19 cellular contexts compared by ENCODE assay signal in the genomic region with DNA sequence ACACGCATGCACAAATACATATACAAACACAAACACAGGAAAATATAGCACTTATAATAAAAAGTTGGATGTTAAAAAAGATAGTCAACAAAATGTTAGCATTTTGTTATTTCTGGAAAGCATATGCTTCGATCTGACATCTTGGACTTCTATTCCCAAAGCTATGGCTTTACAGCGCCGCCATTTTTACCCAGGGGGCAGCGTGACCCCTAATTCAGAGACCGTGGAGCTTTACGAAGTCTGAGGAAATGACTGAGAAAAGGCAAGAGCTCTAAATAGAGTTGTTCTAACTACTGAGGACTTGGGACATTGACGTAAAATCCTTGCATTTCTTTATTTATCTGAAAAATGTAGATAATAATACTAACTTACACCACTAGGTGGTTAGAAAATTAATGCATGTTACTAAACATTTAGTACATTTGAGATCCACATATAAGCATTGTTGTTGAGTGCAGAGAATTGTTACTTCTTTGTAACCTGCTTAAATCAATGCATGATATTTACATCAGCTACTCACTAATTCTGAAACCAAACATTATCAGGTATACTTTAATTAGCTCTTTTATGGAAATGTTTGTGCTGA.
DNase-seq lines count a peak whose midpoint lies in the region; ATAC-seq, FAIRE-seq and TF ChIP-seq lines count a peak whose summit lies in the region.
"Had no signal": no experiment of that assay in that cellular context is flagged by ENCODE, and none has a peak within 500 bp of the region (broad histone marks: within the 10 kb centered on the region; RNA-seq: fewer than 3 reads in every experiment).

No MANE protein-coding gene starts in this region.

- in situ Hi-C loops in HepG2 (cut with HindIII; ENCODE audit: extremely low pct_ligation_motif_present, low pct_unique_long_range_greater_than_20kb) = no loop called here

- peaks cover 45% of the 10 kb centered on the region for H3K4me1 Mint-ChIP-seq in nephron progenitor cell

- TF ChIP-seq POLR2A in body of pancreas (IDR thresholded peaks at IDR 0.05) (no peak), HepG2 (IDR thresholded peaks at IDR 0.05; ENCODE audit: insufficient read depth in 1 of 2, low read depth in 2 of 2, low read length in 2 of 2) (no peak)

- CTCF ChIA-PET in HepG2 (lab: Yijun Ruan, JAX; ENCODE audit: low intra/inter-chr PET ratio, low total read pairs) = no interaction called here

- H3K4me1 ChIP-seq in mucosa of descending colon (ENCODE audit: low read depth) = no peaks in the 10 kb centered on the region
- peaks cover 10% of the 10 kb centered on the region for H3K4me1 ChIP-seq in body of pancreas
- no peaks in the 10 kb centered on the region for H3K4me1 ChIP-seq in HepG2 (ENCODE audit: insufficient read depth, low read length)
- H3K4me1 ChIP-seq: left lung had no signal

- no peak overlapping the region for H3K9ac ChIP-seq in HepG2 (ENCODE audit: insufficient read depth, low read depth, low read length)

- no peaks in the 10 kb centered on the region for H3K9me3 ChIP-seq in mucosa of descending colon
- no peaks in the 10 kb centered on the region for H3K9me3 ChIP-seq in body of pancreas
- H3K9me3 ChIP-seq in HepG2 (ENCODE audit: low read length) = no peaks in the 10 kb centered on the region
- H3K9me3 ChIP-seq: left lung, neutrophil had no signal

- H3K9me3 Mint-ChIP-seq in nephron progenitor cell = no peaks in the 10 kb centered on the region
- H3K9me3 Mint-ChIP-seq: activated naive CD4-positive, alpha-beta T cell treated with anti-CD3 and anti-CD28 coated beads, Interleukin-2, amount 50 U/mL, for 24 hours had no signal

- H3K4me3 ChIP-seq in cardiac fibroblast (replicated peaks in 1 of 2; ENCODE audit: low read depth in 2 of 2, low read length in 2 of 2) (no peak overlapping the region), mucosa of descending colon (no peak overlapping the region), body of pancreas (no peak overlapping the region), HepG2 (replicated peaks in 1 of 3; ENCODE audit: insufficient read depth in 1 of 3, low read depth in 2 of 3, low read length in 3 of 3) (no peak overlapping the region)
- H3K4me3 ChIP-seq: dorsolateral prefrontal cortex, left lung had no signal

- H4K20me1 ChIP-seq in HepG2 (ENCODE audit: insufficient read depth, low read length) = no peaks in the 10 kb centered on the region

- POLR2A ChIA-PET in HepG2 (lab: Yijun Ruan, JAX) = no interaction called here

- TF ChIP-seq EP300 in HepG2 (IDR thresholded peaks at IDR 0.05; ENCODE audit: low read depth in 2 of 2, low read length in 2 of 2) (no peak), HepG2 (CRISPR knock-in tag; IDR thresholded peaks at IDR 0.05; ENCODE audit: borderline replicate concordance) (no peak)

- no peak overlapping the region for H3K27ac Mint-ChIP-seq in nephron progenitor cell
- H3K27ac Mint-ChIP-seq: activated naive CD4-positive, alpha-beta T cell treated with anti-CD3 and anti-CD28 coated beads, Interleukin-2, amount 50 U/mL, for 24 hours had no signal

- TF ChIP-seq CTCF in LNCAP (IDR thresholded peaks at IDR 0.05) (peak; percentile 30; the same call in 1 of the 2 replicates), cardiac fibroblast (IDR thresholded peaks at IDR 0.05; ENCODE audit: low read depth, low read length) (peak; percentile 14), nephron progenitor cell (IDR thresholded peaks at IDR 0.05) (peak; percentile 28), mucosa of descending colon (IDR thresholded peaks at IDR 0.05) (no peak), body of pancreas (IDR thresholded peaks at IDR 0.05) (no peak), HepG2 (CRISPR knock-in tag; IDR thresholded peaks at IDR 0.05) (no peak)

- no TSS peak for BruUV-seq in HepG2 (replicated peaks; lab: Mats Ljungman, UMichigan)

- no peak overlapping the region for H3K4me3 Mint-ChIP-seq in nephron progenitor cell
- H3K4me3 Mint-ChIP-seq: activated naive CD4-positive, alpha-beta T cell treated with anti-CD3 and anti-CD28 coated beads, Interleukin-2, amount 50 U/mL, for 24 hours had no signal

- no peak overlapping the region for H3K27ac ChIP-seq in body of pancreas
- no peak overlapping the region for H3K27ac ChIP-seq in HepG2 (ENCODE audit: extremely low read length, insufficient read depth, low read length)
- H3K27ac ChIP-seq: dorsolateral prefrontal cortex, left lung, neutrophil had no signal

- H3K27me3 Mint-ChIP-seq in nephron progenitor cell (ENCODE audit: low read depth, poor library complexity) = peaks cover 3% of the 10 kb centered on the region
- H3K27me3 Mint-ChIP-seq: activated naive CD4-positive, alpha-beta T cell treated with anti-CD3 and anti-CD28 coated beads, Interleukin-2, amount 50 U/mL, for 24 hours had no signal

- H3K79me2 ChIP-seq in HepG2 (ENCODE audit: insufficient read depth, low read length) = no peaks in the 10 kb centered on the region

- H3K27me3 ChIP-seq in body of pancreas (no peaks in the 10 kb centered on the region), HepG2 (ENCODE audit: control insufficient read depth in 1 of 2, insufficient read depth in 2 of 2, low read length in 2 of 2) (no peaks in the 10 kb centered on the region)
- H3K27me3 ChIP-seq: left lung, neutrophil had no signal

- no peak for FAIRE-seq in HepG2 (lab: Jason Lieb, UNC)
- FAIRE-seq: HTR-8/SVneo had no signal

- no peaks in the 10 kb centered on the region for H3K36me3 Mint-ChIP-seq in nephron progenitor cell (ENCODE audit: low read depth)
- H3K36me3 Mint-ChIP-seq: activated naive CD4-positive, alpha-beta T cell treated with anti-CD3 and anti-CD28 coated beads, Interleukin-2, amount 50 U/mL, for 24 hours had no signal

- intact Hi-C loops in mucosa of descending colon (cut with DNase I, micrococcal nuclease) = no loop called here
- intact Hi-C loops in body of pancreas (cut with DNase I) = no loop called here
- intact Hi-C loops in HepG2 (cut with micrococcal nuclease; ENCODE audit: unreplicated experiment) = no loop called here

- DNase-seq in ELR (ENCODE audit: low read depth) (peak; percentile 38), cardiac fibroblast (ENCODE audit: low read depth in 2 of 2) (peak in 1 of 2 donors; percentile 5), nephron progenitor cell (no peak), mucosa of descending colon (no peak), body of pancreas (no peak), HepG2 (ENCODE audit: low spot score) (no peak)
- DNase-seq: activated CD8-positive, alpha-beta memory T cell treated with anti-CD3 and anti-CD28 coated beads for 24 hours; dorsolateral prefrontal cortex; NCI-H1436 treated with DMSO at 0.1 percent for 48 hours; NCI-H2171 treated with DMSO at 0.1 percent for 48 hours; NCI-H526 treated with DMSO at 0.1 percent for 48 hours; OCI-M1 had no signal

- no peak overlapping the region for H2AFZ ChIP-seq in HepG2 (ENCODE audit: low read length)

- no peak overlapping the region for H3K4me2 ChIP-seq in HepG2 (ENCODE audit: low read depth, low read length)

- 85 to 95% methylated on average over 8 of the region's 8 CpGs for WGBS in body of pancreas, 2 donors
- 89% methylated on average over 8 of the region's 8 CpGs for WGBS in HepG2 (ENCODE audit: low lambda C conversion rate)

- ATAC-seq in HG02678 (IDR thresholded peaks at IDR 0.05; ENCODE audit: unreplicated experiment) (no peak), mucosa of descending colon (no peak), body of pancreas (no peak), HepG2 (no peak)
- ATAC-seq: esophagus mucosa, left lung had no signal

- H3K36me3 ChIP-seq in mucosa of descending colon (ENCODE audit: low read depth) (no peaks in the 10 kb centered on the region), body of pancreas (replicated peaks in 1 of 2; ENCODE audit: insufficient read depth in 1 of 2, low read depth in 2 of 2) (no peaks in the 10 kb centered on the region), HepG2 (replicated peaks in 1 of 2; ENCODE audit: control insufficient read depth in 1 of 2, insufficient read depth in 2 of 2, low read length in 2 of 2) (no peaks in the 10 kb centered on the region)
- H3K36me3 ChIP-seq: left lung, neutrophil had no signal

- no peak for TF ChIP-seq RAD21 in HepG2 (CRISPR knock-in tag; IDR thresholded peaks at IDR 0.05)

TF ChIP-seq in HepG2, 621 proteins besides CTCF, POLR2A, EP300 and RAD21:
- no peak for TF ChIP-seq ZNF24 (IDR thresholded peaks at IDR 0.05)
- TF ChIP-seq ZHX1 (CRISPR knock-in tag; IDR thresholded peaks at IDR 0.05; ENCODE audit: low read depth) = no peak

Comparison
In these comparisons a context has a peak if more than half of its experiments do, and no peak if none do; other contexts are left out.
1. CTCF ChIP-seq: peak in LNCAP (single experiment), cardiac fibroblast (single experiment) and nephron progenitor cell (single experiment); none in mucosa of descending colon (single experiment), body of pancreas (0 of 7) and HepG2 (single experiment).